31 cellular contexts compared by ENCODE assay signal in the genomic region with DNA sequence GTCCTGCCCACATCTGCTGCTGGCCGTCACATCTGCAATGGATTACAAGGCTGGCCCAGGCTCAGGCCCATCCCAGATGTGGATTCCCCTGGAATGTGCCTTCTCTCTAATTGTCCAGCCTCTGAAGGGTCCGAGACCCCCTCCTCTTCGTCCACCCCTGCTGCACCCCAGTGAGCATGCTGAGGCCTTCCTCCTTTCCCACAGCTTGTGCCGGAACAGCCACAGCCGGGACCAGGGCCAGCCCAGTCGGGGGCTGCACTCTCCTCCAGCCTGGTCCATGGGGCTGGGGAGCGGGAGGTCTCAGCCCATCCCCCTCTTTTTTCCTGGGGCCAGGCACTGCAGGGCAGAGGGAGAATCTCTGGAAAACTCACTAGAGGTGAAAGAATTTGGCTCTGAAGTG.
"Had no signal": no experiment of that assay in that cellular context is flagged by ENCODE, and none has a peak within 500 bp of the region (broad histone marks: within the 10 kb centered on the region; RNA-seq: fewer than 3 reads in every experiment).

No MANE protein-coding gene starts in this region.

- H3K4me1 Mint-ChIP-seq: activated CD4-positive, alpha-beta memory T cell treated with anti-CD3 and anti-CD28 coated beads, Interleukin-2, amount 10 ng/mL, durations not matched to agents 7 days and 5 days; activated CD4-positive, alpha-beta T cell treated with anti-CD3 and anti-CD28 coated beads for 36 hours; activated CD4-positive, alpha-beta T cell treated with anti-CD3 and anti-CD28 coated beads, Interleukin-2, amount 10 ng/mL, durations not matched to agents 24 days and 14 days; activated T-helper 17 cell treated with anti-CD3 and anti-CD28 coated beads, Interleukin-2, amount 50 U/mL, for 72 hours; central memory CD8-positive, alpha-beta T cell; T-cell had no signal

- H3K4me1 ChIP-seq: foreskin keratinocyte, gastrocnemius medialis had no signal

- H3K9me3 ChIP-seq: gastrocnemius medialis, heart left ventricle had no signal

- H3K4me3 ChIP-seq: coronary artery, dorsolateral prefrontal cortex, gastrocnemius medialis, heart left ventricle had no signal

- H3K36me3 Mint-ChIP-seq: activated naive CD8-positive, alpha-beta T cell; T-cell had no signal

- H3K27ac ChIP-seq: brain microvascular endothelial cell, coronary artery, dorsolateral prefrontal cortex, foreskin keratinocyte, gastrocnemius medialis, heart left ventricle had no signal

- H3K27me3 Mint-ChIP-seq: activated CD4-positive, alpha-beta T cell treated with anti-CD3 and anti-CD28 coated beads, Interleukin-2, amount 10 ng/mL, durations not matched to agents 24 days and 14 days; activated T-helper 17 cell treated with anti-CD3 and anti-CD28 coated beads, Interleukin-2, amount 50 U/mL, for 72 hours had no signal

- H3K9me3 Mint-ChIP-seq: activated CD4-positive, alpha-beta memory T cell treated with anti-CD3 and anti-CD28 coated beads, Interleukin-2, amount 10 ng/mL, durations not matched to agents 7 days and 5 days; activated CD4-positive, alpha-beta T cell treated with anti-CD3 and anti-CD28 coated beads, Interleukin-2, amount 10 ng/mL, durations not matched to agents 24 days and 14 days; activated T-cell treated with anti-CD3 and anti-CD28 coated beads, Interleukin-2, amount 50 U/mL, for 24 hours; activated T-helper 17 cell treated with anti-CD3 and anti-CD28 coated beads, Interleukin-2, amount 50 U/mL, for 72 hours; central memory CD8-positive, alpha-beta T cell; dendritic cell treated with granulocyte-macrophage colony-stimulating factor and Interleukin-4, amounts not matched to agents 40 ng/mL and 50 ng/mL, for 4 days; T-cell; T-helper 1 cell treated with Interleukin-12 subunit alpha and Interleukin-12 subunit beta and Interleukin-4 antibody, amounts not matched to agents 30 μg/mL and 1 μg/mL, for 36 hours; T-helper 2 cell treated with Interferon-gamma antibody and Interleukin-4, amounts not matched to agents 5 μg/mL and 100 μg/mL, for 36 hours had no signal

- H3K27me3 ChIP-seq: brain microvascular endothelial cell, foreskin keratinocyte had no signal

- ATAC-seq: activated CD4-positive, alpha-beta T cell treated with anti-CD3 and anti-CD28 coated beads for 36 hours; activated T-helper 17 cell treated with anti-CD3 and anti-CD28 coated beads, Interleukin-2, amount 50 U/mL, for 72 hours; esophagus mucosa; gastrocnemius medialis; T-cell had no signal

- DNase-seq: activated CD4-positive, alpha-beta memory T cell treated with anti-CD3 and anti-CD28 coated beads, Interleukin-2, amount 10 ng/mL, durations not matched to agents 7 days and 5 days; activated CD4-positive, alpha-beta T cell treated with anti-CD3 and anti-CD28 coated beads for 36 hours; activated CD4-positive, alpha-beta T cell treated with anti-CD3 and anti-CD28 coated beads, Interleukin-2, amount 10 ng/mL, durations not matched to agents 24 days and 14 days; activated CD4-positive, CD25-positive, alpha-beta regulatory T cell; activated CD4-positive, CD25-positive, alpha-beta regulatory T cell treated with anti-CD3 and anti-CD28 coated beads, Interleukin-2, amount 50 U/mL, for 72 hours; activated CD8-positive, alpha-beta memory T cell treated with anti-CD3 and anti-CD28 coated beads, Interleukin-2, amount 50 U/mL, for 48 hours; activated effector memory CD4-positive, alpha-beta T cell treated with Interleukin-2 at 50 U/mL for 16 hours; activated gamma-delta T cell treated with Interleukin-2 at 50 U/mL for 16 hours; activated naive CD4-positive, alpha-beta T cell treated with anti-CD3 and anti-CD28 coated beads, Interleukin-2, amount 50 U/mL, for 16 hours; activated naive CD4-positive, alpha-beta T cell treated with Interleukin-2 at 50 U/mL for 16 hours; activated T-cell treated with anti-CD3 and anti-CD28 coated beads for 4 hours; activated T-cell treated with anti-CD3 and anti-CD28 coated beads, Interleukin-2, amount 50 U/mL, for 24 hours; amniotic stem cell; brain microvascular endothelial cell; dorsolateral prefrontal cortex; effector memory CD4-positive, alpha-beta T cell; endodermal cell; gastrocnemius medialis; glutamatergic neuron; T-cell; T1000 had no signal

- H3K4me3 Mint-ChIP-seq: activated CD4-positive, alpha-beta memory T cell treated with anti-CD3 and anti-CD28 coated beads, Interleukin-2, amount 10 ng/mL, durations not matched to agents 7 days and 5 days; activated CD4-positive, alpha-beta T cell treated with anti-CD3 and anti-CD28 coated beads for 36 hours; activated CD4-positive, alpha-beta T cell treated with anti-CD3 and anti-CD28 coated beads, Interleukin-2, amount 10 ng/mL, durations not matched to agents 24 days and 14 days; activated naive CD8-positive, alpha-beta T cell; activated T-cell treated with anti-CD3 and anti-CD28 coated beads, Interleukin-2, amount 50 U/mL, for 24 hours; activated T-helper 17 cell treated with anti-CD3 and anti-CD28 coated beads, Interleukin-2, amount 50 U/mL, for 72 hours; central memory CD8-positive, alpha-beta T cell; dendritic cell treated with granulocyte-macrophage colony-stimulating factor and Interleukin-4, amounts not matched to agents 40 ng/mL and 50 ng/mL, for 4 days; endodermal cell; T-cell; T-helper 1 cell treated with Interleukin-12 subunit alpha and Interleukin-12 subunit beta and Interleukin-4 antibody, amounts not matched to agents 30 μg/mL and 1 μg/mL, for 36 hours; T-helper 2 cell treated with Interferon-gamma antibody and Interleukin-4, amounts not matched to agents 5 μg/mL and 100 μg/mL, for 36 hours had no signal

- H3K36me3 ChIP-seq: brain microvascular endothelial cell, gastrocnemius medialis, heart left ventricle had no signal
